In genomic region chr3:49001155-49001554, GRCh38 we compare ENCODE assay signal across 1 cellular context.
TF ChIP-seq lines count a peak whose summit lies in the region.

No MANE protein-coding gene starts in this region.

TF ChIP-seq in H1, 55 proteins besides CTCF, POLR2A, EP300 and RAD21:
- no peak for TF ChIP-seq CBX5 (IDR thresholded peaks at IDR 0.05; ENCODE audit: low read depth, low read length)
- TF ChIP-seq JUND (IDR thresholded peaks at IDR 0.05; ENCODE audit: low read length) = no peak
- no peak for TF ChIP-seq SP4 (IDR thresholded peaks at IDR 0.05; ENCODE audit: low read length)
- TF ChIP-seq KDM5A (IDR thresholded peaks at IDR 0.05; ENCODE audit: low read length) = no peak
- no peak for TF ChIP-seq GABPA (IDR thresholded peaks at IDR 0.05; ENCODE audit: borderline replicate concordance, insufficient read depth, low read length)
- TF ChIP-seq, protein P1, sequence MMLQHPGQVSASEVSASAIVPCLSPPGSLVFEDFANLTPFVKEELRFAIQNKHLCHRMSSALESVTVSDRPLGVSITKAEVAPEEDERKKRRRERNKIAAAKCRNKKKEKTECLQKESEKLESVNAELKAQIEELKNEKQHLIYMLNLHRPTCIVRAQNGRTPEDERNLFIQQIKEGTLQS (IDR thresholded peaks at IDR 0.05; ENCODE audit: insufficient read depth, low read depth, low read length) = no peak
- no peak for TF ChIP-seq TCF12 (IDR thresholded peaks at IDR 0.05; ENCODE audit: low read depth, low read length)
- TF ChIP-seq YY1 (IDR thresholded peaks at IDR 0.05; ENCODE audit: low read depth, low read length) = no peak
- no peak for TF ChIP-seq GTF2F1 (IDR thresholded peaks at IDR 0.05; ENCODE audit: borderline replicate concordance, low read depth, low read length)
- TF ChIP-seq CREB1 (IDR thresholded peaks at IDR 0.05) = no peak
- TF ChIP-seq SIX5 (IDR thresholded peaks at IDR 0.05; ENCODE audit: low read depth, low read length) = no peak
TF ChIP-seq in H1: peak in this region for 0.
